Comparison of ENCODE assay signal across 8 cellular contexts in the genomic region with DNA sequence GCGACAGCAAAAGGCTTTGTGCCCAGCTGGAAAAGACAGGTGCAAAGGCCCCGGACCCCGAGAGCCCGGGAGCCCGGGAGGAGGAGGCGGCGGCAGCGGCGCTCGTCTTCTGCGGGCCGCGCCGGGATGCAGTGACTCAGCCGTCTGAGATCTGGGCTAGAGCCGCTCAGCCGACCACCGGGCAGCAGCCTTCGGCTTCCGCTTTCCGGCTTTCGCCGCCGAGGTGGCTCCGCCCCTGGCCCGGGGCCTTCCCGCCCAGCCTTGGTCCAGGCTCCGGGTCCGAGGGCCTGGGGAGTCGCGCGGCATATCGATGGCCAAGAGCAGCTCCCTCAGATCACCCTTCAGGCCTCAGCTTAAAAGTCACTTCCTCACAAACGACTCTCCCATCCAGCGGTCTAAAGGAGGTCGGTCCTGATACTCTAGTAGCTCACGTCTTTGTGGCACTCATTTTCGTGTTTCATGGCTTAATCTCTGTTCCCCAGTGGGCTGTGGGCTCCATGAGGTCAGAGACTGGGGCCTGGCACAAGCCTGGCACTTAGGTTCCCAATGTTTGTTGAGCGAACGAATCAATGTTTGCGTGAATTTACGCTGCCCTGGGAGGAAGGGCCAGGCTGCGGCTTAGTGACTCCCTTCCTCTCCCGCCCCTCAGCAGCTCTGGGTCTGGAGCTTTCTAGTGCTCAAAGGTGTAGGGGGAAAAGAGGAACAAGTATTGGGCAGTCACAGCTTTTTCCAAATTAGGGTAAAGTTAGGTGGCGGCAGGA. TPM values are rescaled to one million over a fixed set of nuclear protein-coding genes. Genes with fewer than 3 reads are reported as not detected.
DNase-seq lines count a peak whose midpoint lies in the region; ATAC-seq and TF ChIP-seq lines count a peak whose summit lies in the region.

A gene (minus strand): TSS at position 146 of the 761 bp plus-strand sequence. CDS start 783 bp downstream, outside the sequence.

- ATAC-seq in GM18867 (IDR thresholded peaks at IDR 0.05; ENCODE audit: unreplicated experiment), result peak; percentile 83
- ATAC-seq in HG03095 (IDR thresholded peaks at IDR 0.05; ENCODE audit: unreplicated experiment), result peak; percentile 77
- ATAC-seq in WTC11, result peak; percentile 90

- no peaks in the 10 kb centered on the region; the same call in 1 of the 2 replicates for H3K27me3 Mint-ChIP-seq in WTC11 (ENCODE audit: low read depth)

- no peaks in the 10 kb centered on the region for H3K9me3 Mint-ChIP-seq in WTC11

- H3K9me3 ChIP-seq in spleen, result no peaks in the 10 kb centered on the region

- peak within 1 kb of the TSS; percentile 99 for H3K27ac Mint-ChIP-seq in WTC11

- TF ChIP-seq CTCF in AG04449 (IDR thresholded peaks at IDR 0.05; ENCODE audit: insufficient read depth, low read length, missing control alignments), result no peak
- TF ChIP-seq CTCF in WTC11 (IDR thresholded peaks at IDR 0.05), result no peak
- no peak for TF ChIP-seq CTCF in spleen (IDR thresholded peaks at IDR 0.05 in 8 of 11, conservative IDR thresholded peaks at IDR 0.05 in 3 of 11)

- DNase-seq in AG04449 (ENCODE audit: low read depth, low spot score) (no peak), NCI-H2171 (lab: John Stamatoyannopoulos, UW) (peak; percentile 40), WTC11 (ENCODE audit: low spot score) (peak; percentile 87), caudate nucleus (lab: John Stamatoyannopoulos, UW) (peak in 47 of 61 donors; percentile 16 to 84 (median 57)), iris pigment epithelial cell (ENCODE audit: low read depth) (peak; percentile 87), spleen (peak; percentile 95)

- intact Hi-C loops in spleen (cut with DNase I; ENCODE audit: low total_unique reads), result loop anchor here (10.0 kb wide), 1 partner anchor 55 kb away; a partner anchor contains a TSS

- H3K27me3 ChIP-seq in spleen (replicated peaks in 1 of 7), result no peaks in the 10 kb centered on the region

- peaks cover 0 to 30% (median 3%) of the 10 kb centered on the region in 6 donors for H3K36me3 ChIP-seq in spleen

- H3K27ac ChIP-seq in caudate nucleus (ENCODE audit: low read depth, low read length), result peak within 1 kb of the TSS; percentile 94
- H3K27ac ChIP-seq in spleen, result peak within 1 kb of the TSS; percentile 92 to 99 (median 96)

- H3K4me1 ChIP-seq in spleen, result peaks cover 10 to 49% (median 20%) of the 10 kb centered on the region in 6 donors

- peak in 1 of 3 donors; percentile 34 for TF ChIP-seq POLR2A in spleen (IDR thresholded peaks at IDR 0.05)

- peaks cover 14% of the 10 kb centered on the region for H3K36me3 Mint-ChIP-seq in WTC11

- H3K4me1 Mint-ChIP-seq in WTC11, result peaks cover 36% of the 10 kb centered on the region

- H3K4me3 ChIP-seq in AG04449 (ENCODE audit: low read depth, low read length) (peak within 1 kb of the TSS; percentile 74), spleen (peak within 1 kb of the TSS; percentile 80 to 99 (median 94))

- peak within 1 kb of the TSS; percentile 92 for H3K4me3 Mint-ChIP-seq in WTC11

- CTCF ChIA-PET in AG04449 (lab: Yijun Ruan, JAX), result interaction anchor here (1.5 to 2.1 kb wide), 2 partner anchors 11 to 13 kb away, joined by 4 to 7 read pairs; no protein-coding TSS in a partner anchor
- CTCF ChIA-PET in WTC11 (lab: Charles Lee), result interaction anchor here (0.7 to 1.3 kb wide), 8 partner anchors 10 to 787 kb away, joined by 3 to 6 read pairs (median 4); a partner anchor contains a TSS

- WGBS in spleen, 5 donors, result 0 to 1% (median 1%) methylated on average over 27 to 45 of the region's 45 CpGs

- POLR2A ChIA-PET in AG04449 (lab: Yijun Ruan, JAX) (interaction anchor here (0.7 to 1.1 kb wide), 6 partner anchors 12 to 468 kb away, joined by 3 to 5 read pairs (median 3); a partner anchor contains a TSS), WTC11 (lab: Charles Lee) (interaction anchor here (0.5 to 2.4 kb wide), 3 partner anchors 52 to 1045 kb away, joined by 3 to 19 read pairs (median 3); a partner anchor contains a TSS)

TF ChIP-seq in WTC11, 78 proteins besides CTCF, POLR2A, EP300 and RAD21 (continues in another document):
- TF ChIP-seq, protein P1, sequence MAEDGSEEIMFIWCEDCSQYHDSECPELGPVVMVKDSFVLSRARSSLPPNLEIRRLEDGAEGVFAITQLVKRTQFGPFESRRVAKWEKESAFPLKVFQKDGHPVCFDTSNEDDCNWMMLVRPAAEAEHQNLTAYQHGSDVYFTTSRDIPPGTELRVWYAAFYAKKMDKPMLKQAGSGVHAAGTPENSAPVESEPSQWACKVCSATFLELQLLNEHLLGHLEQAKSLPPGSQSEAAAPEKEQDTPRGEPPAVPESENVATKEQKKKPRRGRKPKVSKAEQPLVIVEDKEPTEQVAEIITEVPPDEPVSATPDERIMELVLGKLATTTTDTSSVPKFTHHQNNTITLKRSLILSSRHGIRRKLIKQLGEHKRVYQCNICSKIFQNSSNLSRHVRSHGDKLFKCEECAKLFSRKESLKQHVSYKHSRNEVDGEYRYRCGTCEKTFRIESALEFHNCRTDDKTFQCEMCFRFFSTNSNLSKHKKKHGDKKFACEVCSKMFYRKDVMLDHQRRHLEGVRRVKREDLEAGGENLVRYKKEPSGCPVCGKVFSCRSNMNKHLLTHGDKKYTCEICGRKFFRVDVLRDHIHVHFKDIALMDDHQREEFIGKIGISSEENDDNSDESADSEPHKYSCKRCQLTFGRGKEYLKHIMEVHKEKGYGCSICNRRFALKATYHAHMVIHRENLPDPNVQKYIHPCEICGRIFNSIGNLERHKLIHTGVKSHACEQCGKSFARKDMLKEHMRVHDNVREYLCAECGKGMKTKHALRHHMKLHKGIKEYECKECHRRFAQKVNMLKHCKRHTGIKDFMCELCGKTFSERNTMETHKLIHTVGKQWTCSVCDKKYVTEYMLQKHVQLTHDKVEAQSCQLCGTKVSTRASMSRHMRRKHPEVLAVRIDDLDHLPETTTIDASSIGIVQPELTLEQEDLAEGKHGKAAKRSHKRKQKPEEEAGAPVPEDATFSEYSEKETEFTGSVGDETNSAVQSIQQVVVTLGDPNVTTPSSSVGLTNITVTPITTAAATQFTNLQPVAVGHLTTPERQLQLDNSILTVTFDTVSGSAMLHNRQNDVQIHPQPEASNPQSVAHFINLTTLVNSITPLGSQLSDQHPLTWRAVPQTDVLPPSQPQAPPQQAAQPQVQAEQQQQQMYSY (CRISPR knock-in tag; IDR thresholded peaks at IDR 0.05), result 0 out of 2 replicates have a peak, but pooled peaks have one; percentile 16
- TF ChIP-seq ZNF317 (CRISPR knock-in tag; IDR thresholded peaks at IDR 0.05; ENCODE audit: borderline replicate concordance, low read depth), result 0 out of 2 replicates have a peak, but pooled peaks have one; percentile 27
- TF ChIP-seq, protein P2, sequence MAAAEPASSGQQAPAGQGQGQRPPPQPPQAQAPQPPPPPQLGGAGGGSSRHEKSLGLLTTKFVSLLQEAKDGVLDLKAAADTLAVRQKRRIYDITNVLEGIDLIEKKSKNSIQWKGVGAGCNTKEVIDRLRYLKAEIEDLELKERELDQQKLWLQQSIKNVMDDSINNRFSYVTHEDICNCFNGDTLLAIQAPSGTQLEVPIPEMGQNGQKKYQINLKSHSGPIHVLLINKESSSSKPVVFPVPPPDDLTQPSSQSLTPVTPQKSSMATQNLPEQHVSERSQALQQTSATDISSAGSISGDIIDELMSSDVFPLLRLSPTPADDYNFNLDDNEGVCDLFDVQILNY (CRISPR knock-in tag; IDR thresholded peaks at IDR 0.05), result peak; percentile 67; the same call in 1 of the 2 replicates
- no peak for TF ChIP-seq ELF4 (CRISPR knock-in tag; IDR thresholded peaks at IDR 0.05; ENCODE audit: low read depth)
- peak; percentile 64; the same call in 1 of the 2 replicates for TF ChIP-seq SMAD3 (CRISPR knock-in tag; IDR thresholded peaks at IDR 0.05; ENCODE audit: borderline replicate concordance)
- no peak for TF ChIP-seq JUN (CRISPR knock-in tag; IDR thresholded peaks at IDR 0.05)
- TF ChIP-seq FOXK1 (CRISPR knock-in tag; IDR thresholded peaks at IDR 0.05), result 0 out of 2 replicates have a peak, but pooled peaks have one; percentile 24
- TF ChIP-seq FOXJ3 (CRISPR knock-in tag; IDR thresholded peaks at IDR 0.05; ENCODE audit: borderline replicate concordance), result no peak
- TF ChIP-seq RELA (CRISPR knock-in tag; IDR thresholded peaks at IDR 0.05; ENCODE audit: borderline replicate concordance), result 0 out of 2 replicates have a peak, but pooled peaks have one; percentile 36
- TF ChIP-seq, protein P3, sequence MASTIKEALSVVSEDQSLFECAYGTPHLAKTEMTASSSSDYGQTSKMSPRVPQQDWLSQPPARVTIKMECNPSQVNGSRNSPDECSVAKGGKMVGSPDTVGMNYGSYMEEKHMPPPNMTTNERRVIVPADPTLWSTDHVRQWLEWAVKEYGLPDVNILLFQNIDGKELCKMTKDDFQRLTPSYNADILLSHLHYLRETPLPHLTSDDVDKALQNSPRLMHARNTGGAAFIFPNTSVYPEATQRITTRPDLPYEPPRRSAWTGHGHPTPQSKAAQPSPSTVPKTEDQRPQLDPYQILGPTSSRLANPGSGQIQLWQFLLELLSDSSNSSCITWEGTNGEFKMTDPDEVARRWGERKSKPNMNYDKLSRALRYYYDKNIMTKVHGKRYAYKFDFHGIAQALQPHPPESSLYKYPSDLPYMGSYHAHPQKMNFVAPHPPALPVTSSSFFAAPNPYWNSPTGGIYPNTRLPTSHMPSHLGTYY (CRISPR knock-in tag; IDR thresholded peaks at IDR 0.05), result no peak
- TF ChIP-seq NFE2L1 (CRISPR knock-in tag; IDR thresholded peaks at IDR 0.05), result peak; percentile 46; the same call in 1 of the 2 replicates
- no peak for TF ChIP-seq PRRX2 (CRISPR knock-in tag; IDR thresholded peaks at IDR 0.05)
- TF ChIP-seq GABPB1 (CRISPR knock-in tag; IDR thresholded peaks at IDR 0.05), result 0 out of 2 replicates have a peak, but pooled peaks have one; percentile 18
- TF ChIP-seq, protein P4, sequence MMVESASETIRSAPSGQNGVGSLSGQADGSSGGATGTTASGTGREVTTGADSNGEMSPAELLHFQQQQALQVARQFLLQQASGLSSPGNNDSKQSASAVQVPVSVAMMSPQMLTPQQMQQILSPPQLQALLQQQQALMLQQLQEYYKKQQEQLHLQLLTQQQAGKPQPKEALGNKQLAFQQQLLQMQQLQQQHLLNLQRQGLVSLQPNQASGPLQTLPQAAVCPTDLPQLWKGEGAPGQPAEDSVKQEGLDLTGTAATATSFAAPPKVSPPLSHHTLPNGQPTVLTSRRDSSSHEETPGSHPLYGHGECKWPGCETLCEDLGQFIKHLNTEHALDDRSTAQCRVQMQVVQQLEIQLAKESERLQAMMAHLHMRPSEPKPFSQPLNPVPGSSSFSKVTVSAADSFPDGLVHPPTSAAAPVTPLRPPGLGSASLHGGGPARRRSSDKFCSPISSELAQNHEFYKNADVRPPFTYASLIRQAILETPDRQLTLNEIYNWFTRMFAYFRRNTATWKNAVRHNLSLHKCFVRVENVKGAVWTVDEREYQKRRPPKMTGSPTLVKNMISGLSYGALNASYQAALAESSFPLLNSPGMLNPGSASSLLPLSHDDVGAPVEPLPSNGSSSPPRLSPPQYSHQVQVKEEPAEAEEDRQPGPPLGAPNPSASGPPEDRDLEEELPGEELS (CRISPR knock-in tag; IDR thresholded peaks at IDR 0.05), result no peak
- TF ChIP-seq MYBL2 (CRISPR knock-in tag; IDR thresholded peaks at IDR 0.05), result no peak; the same call in none of the 2 replicates

RNA-seq across cellular contexts. Expression of the gene that starts here (rescaled TPM):
- total RNA-seq in WTC11 (2021) (23.9 to 28.7 TPM (median 25.2 TPM) in 3 replicates), spleen (10 to 100 TPM; 18.3 to 47.6 (median 25.9) TPM)
- polyA plus RNA-seq in spleen, result 1 to 10 TPM; 5.6 to 9.0 (median 7.4) TPM
